1 cellular context compared by ENCODE assay signal in the genomic region with DNA sequence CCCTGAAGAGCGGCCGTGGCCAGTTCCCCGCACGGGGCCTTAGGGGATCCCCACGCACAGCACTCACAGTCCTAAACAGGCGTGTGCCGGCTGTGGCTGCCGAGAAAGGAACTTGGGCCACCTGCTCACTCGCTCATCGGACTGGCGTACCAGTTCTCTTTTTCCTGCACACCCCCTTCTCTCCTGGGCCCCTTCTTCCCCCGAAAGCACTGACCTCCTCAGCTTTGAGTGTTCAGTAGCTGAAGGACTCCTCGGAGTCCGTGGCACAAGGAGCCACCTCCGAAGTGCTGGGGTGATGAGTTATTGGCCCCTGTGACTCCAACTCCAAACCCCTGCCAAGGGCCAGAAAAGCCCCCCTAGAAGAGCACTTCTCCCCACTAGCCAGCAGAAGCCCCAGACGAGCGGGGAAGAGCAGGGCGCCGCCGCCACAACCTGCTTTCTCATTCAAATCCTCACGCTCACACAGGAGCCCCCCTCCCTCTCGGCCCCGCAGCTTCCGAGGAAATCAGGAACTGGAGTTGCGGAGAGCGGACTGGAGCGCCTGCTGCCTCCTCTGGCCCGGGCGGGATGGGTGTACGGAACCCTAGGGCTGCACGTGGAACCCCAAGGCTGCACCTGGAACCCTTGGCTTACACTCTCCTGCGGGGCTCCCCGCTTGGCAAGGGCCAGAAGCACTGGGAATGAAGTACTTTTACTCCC.
TF ChIP-seq lines count a peak whose summit lies in the region.

A gene with protein sequence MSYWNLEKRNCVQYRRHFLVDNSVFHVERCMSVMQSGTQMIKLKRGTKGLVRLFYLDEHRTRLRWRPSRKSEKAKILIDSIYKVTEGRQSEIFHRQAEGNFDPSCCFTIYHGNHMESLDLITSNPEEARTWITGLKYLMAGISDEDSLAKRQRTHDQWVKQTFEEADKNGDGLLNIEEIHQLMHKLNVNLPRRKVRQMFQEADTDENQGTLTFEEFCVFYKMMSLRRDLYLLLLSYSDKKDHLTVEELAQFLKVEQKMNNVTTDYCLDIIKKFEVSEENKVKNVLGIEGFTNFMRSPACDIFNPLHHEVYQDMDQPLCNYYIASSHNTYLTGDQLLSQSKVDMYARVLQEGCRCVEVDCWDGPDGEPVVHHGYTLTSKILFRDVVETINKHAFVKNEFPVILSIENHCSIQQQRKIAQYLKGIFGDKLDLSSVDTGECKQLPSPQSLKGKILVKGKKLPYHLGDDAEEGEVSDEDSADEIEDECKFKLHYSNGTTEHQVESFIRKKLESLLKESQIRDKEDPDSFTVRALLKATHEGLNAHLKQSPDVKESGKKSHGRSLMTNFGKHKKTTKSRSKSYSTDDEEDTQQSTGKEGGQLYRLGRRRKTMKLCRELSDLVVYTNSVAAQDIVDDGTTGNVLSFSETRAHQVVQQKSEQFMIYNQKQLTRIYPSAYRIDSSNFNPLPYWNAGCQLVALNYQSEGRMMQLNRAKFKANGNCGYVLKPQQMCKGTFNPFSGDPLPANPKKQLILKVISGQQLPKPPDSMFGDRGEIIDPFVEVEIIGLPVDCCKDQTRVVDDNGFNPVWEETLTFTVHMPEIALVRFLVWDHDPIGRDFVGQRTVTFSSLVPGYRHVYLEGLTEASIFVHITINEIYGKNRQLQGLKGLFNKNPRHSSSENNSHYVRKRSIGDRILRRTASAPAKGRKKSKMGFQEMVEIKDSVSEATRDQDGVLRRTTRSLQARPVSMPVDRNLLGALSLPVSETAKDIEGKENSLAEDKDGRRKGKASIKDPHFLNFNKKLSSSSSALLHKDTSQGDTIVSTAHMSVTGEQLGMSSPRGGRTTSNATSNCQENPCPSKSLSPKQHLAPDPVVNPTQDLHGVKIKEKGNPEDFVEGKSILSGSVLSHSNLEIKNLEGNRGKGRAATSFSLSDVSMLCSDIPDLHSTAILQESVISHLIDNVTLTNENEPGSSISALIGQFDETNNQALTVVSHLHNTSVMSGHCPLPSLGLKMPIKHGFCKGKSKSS (N-terminal part only) (minus strand): TSS at position 446 of the 699 bp plus-strand sequence. CDS start 40,847 bp downstream, outside the sequence.

TF ChIP-seq in K562, 482 proteins besides CTCF, POLR2A, EP300 and RAD21 (continued from another document and continues in another):
- TF ChIP-seq, protein P1, sequence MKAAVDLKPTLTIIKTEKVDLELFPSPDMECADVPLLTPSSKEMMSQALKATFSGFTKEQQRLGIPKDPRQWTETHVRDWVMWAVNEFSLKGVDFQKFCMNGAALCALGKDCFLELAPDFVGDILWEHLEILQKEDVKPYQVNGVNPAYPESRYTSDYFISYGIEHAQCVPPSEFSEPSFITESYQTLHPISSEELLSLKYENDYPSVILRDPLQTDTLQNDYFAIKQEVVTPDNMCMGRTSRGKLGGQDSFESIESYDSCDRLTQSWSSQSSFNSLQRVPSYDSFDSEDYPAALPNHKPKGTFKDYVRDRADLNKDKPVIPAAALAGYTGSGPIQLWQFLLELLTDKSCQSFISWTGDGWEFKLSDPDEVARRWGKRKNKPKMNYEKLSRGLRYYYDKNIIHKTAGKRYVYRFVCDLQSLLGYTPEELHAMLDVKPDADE (conservative IDR thresholded peaks at IDR 0.05; ENCODE audit: control insufficient read depth, low read depth, low read length): no peak
- TF ChIP-seq RAD51 (IDR thresholded peaks at IDR 0.05; ENCODE audit: borderline replicate concordance, low read depth) (no peak), ZNF589 (CRISPR knock-in tag; IDR thresholded peaks at IDR 0.05; ENCODE audit: low read depth) (no peak), BRD4 (IDR thresholded peaks at IDR 0.05) (no peak), CHD1 (IDR thresholded peaks at IDR 0.05; ENCODE audit: low read length) (no peak), CBFA2T3 (IDR thresholded peaks at IDR 0.05) (no peak), SMAD4 (CRISPR knock-in tag; conservative IDR thresholded peaks at IDR 0.05) (peak; percentile 21; the same call in 1 of the 2 replicates), MAFF (IDR thresholded peaks at IDR 0.05; ENCODE audit: low read length) (no peak), HNRNPLL (IDR thresholded peaks at IDR 0.05; ENCODE audit: low read depth, low read length, poor library complexity, severe bottlenecking) (no peak), NFIX (CRISPR knock-in tag; IDR thresholded peaks at IDR 0.05; ENCODE audit: low read depth) (no peak), TCF7L2 (IDR thresholded peaks at IDR 0.05; ENCODE audit: low read depth, low read length) (no peak), CHD4 (IDR thresholded peaks at IDR 0.05; ENCODE audit: insufficient read depth, insufficient replicate concordance, low read depth, low read length, poor library complexity, severe bottlenecking) (no peak), POLR2B (IDR thresholded peaks at IDR 0.05; ENCODE audit: low read depth, partially characterized antibody) (no peak), ZNF146 (CRISPR knock-in tag; IDR thresholded peaks at IDR 0.05; ENCODE audit: unreplicated experiment) (no peak), ZNF124 (CRISPR knock-in tag; IDR thresholded peaks at IDR 0.05) (no peak)
- TF ChIP-seq, protein P2, sequence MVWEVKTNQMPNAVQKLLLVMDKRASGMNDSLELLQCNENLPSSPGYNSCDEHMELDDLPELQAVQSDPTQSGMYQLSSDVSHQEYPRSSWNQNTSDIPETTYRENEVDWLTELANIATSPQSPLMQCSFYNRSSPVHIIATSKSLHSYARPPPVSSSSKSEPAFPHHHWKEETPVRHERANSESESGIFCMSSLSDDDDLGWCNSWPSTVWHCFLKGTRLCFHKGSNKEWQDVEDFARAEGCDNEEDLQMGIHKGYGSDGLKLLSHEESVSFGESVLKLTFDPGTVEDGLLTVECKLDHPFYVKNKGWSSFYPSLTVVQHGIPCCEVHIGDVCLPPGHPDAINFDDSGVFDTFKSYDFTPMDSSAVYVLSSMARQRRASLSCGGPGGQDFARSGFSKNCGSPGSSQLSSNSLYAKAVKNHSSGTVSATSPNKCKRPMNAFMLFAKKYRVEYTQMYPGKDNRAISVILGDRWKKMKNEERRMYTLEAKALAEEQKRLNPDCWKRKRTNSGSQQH (CRISPR knock-in tag; IDR thresholded peaks at IDR 0.05): no peak
- TF ChIP-seq, protein P3, sequence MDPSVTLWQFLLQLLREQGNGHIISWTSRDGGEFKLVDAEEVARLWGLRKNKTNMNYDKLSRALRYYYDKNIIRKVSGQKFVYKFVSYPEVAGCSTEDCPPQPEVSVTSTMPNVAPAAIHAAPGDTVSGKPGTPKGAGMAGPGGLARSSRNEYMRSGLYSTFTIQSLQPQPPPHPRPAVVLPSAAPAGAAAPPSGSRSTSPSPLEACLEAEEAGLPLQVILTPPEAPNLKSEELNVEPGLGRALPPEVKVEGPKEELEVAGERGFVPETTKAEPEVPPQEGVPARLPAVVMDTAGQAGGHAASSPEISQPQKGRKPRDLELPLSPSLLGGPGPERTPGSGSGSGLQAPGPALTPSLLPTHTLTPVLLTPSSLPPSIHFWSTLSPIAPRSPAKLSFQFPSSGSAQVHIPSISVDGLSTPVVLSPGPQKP (CRISPR knock-in tag; IDR thresholded peaks at IDR 0.05): no peak
- TF ChIP-seq, protein P4, sequence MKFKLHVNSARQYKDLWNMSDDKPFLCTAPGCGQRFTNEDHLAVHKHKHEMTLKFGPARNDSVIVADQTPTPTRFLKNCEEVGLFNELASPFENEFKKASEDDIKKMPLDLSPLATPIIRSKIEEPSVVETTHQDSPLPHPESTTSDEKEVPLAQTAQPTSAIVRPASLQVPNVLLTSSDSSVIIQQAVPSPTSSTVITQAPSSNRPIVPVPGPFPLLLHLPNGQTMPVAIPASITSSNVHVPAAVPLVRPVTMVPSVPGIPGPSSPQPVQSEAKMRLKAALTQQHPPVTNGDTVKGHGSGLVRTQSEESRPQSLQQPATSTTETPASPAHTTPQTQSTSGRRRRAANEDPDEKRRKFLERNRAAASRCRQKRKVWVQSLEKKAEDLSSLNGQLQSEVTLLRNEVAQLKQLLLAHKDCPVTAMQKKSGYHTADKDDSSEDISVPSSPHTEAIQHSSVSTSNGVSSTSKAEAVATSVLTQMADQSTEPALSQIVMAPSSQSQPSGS (CRISPR knock-in tag; IDR thresholded peaks at IDR 0.05): no peak
- TF ChIP-seq, protein P5, sequence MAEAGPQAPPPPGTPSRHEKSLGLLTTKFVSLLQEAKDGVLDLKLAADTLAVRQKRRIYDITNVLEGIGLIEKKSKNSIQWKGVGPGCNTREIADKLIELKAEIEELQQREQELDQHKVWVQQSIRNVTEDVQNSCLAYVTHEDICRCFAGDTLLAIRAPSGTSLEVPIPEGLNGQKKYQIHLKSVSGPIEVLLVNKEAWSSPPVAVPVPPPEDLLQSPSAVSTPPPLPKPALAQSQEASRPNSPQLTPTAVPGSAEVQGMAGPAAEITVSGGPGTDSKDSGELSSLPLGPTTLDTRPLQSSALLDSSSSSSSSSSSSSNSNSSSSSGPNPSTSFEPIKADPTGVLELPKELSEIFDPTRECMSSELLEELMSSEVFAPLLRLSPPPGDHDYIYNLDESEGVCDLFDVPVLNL (CRISPR knock-in tag; IDR thresholded peaks at IDR 0.05; ENCODE audit: low read depth): no peak
- TF ChIP-seq, protein P6, sequence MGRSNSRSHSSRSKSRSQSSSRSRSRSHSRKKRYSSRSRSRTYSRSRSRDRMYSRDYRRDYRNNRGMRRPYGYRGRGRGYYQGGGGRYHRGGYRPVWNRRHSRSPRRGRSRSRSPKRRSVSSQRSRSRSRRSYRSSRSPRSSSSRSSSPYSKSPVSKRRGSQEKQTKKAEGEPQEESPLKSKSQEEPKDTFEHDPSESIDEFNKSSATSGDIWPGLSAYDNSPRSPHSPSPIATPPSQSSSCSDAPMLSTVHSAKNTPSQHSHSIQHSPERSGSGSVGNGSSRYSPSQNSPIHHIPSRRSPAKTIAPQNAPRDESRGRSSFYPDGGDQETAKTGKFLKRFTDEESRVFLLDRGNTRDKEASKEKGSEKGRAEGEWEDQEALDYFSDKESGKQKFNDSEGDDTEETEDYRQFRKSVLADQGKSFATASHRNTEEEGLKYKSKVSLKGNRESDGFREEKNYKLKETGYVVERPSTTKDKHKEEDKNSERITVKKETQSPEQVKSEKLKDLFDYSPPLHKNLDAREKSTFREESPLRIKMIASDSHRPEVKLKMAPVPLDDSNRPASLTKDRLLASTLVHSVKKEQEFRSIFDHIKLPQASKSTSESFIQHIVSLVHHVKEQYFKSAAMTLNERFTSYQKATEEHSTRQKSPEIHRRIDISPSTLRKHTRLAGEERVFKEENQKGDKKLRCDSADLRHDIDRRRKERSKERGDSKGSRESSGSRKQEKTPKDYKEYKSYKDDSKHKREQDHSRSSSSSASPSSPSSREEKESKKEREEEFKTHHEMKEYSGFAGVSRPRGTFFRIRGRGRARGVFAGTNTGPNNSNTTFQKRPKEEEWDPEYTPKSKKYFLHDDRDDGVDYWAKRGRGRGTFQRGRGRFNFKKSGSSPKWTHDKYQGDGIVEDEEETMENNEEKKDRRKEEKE (IDR thresholded peaks at IDR 0.05; ENCODE audit: borderline replicate concordance in 1 of 2, control insufficient read depth in 1 of 2, low read depth in 2 of 2, low read length in 1 of 2): no peak
- TF ChIP-seq, protein P7, sequence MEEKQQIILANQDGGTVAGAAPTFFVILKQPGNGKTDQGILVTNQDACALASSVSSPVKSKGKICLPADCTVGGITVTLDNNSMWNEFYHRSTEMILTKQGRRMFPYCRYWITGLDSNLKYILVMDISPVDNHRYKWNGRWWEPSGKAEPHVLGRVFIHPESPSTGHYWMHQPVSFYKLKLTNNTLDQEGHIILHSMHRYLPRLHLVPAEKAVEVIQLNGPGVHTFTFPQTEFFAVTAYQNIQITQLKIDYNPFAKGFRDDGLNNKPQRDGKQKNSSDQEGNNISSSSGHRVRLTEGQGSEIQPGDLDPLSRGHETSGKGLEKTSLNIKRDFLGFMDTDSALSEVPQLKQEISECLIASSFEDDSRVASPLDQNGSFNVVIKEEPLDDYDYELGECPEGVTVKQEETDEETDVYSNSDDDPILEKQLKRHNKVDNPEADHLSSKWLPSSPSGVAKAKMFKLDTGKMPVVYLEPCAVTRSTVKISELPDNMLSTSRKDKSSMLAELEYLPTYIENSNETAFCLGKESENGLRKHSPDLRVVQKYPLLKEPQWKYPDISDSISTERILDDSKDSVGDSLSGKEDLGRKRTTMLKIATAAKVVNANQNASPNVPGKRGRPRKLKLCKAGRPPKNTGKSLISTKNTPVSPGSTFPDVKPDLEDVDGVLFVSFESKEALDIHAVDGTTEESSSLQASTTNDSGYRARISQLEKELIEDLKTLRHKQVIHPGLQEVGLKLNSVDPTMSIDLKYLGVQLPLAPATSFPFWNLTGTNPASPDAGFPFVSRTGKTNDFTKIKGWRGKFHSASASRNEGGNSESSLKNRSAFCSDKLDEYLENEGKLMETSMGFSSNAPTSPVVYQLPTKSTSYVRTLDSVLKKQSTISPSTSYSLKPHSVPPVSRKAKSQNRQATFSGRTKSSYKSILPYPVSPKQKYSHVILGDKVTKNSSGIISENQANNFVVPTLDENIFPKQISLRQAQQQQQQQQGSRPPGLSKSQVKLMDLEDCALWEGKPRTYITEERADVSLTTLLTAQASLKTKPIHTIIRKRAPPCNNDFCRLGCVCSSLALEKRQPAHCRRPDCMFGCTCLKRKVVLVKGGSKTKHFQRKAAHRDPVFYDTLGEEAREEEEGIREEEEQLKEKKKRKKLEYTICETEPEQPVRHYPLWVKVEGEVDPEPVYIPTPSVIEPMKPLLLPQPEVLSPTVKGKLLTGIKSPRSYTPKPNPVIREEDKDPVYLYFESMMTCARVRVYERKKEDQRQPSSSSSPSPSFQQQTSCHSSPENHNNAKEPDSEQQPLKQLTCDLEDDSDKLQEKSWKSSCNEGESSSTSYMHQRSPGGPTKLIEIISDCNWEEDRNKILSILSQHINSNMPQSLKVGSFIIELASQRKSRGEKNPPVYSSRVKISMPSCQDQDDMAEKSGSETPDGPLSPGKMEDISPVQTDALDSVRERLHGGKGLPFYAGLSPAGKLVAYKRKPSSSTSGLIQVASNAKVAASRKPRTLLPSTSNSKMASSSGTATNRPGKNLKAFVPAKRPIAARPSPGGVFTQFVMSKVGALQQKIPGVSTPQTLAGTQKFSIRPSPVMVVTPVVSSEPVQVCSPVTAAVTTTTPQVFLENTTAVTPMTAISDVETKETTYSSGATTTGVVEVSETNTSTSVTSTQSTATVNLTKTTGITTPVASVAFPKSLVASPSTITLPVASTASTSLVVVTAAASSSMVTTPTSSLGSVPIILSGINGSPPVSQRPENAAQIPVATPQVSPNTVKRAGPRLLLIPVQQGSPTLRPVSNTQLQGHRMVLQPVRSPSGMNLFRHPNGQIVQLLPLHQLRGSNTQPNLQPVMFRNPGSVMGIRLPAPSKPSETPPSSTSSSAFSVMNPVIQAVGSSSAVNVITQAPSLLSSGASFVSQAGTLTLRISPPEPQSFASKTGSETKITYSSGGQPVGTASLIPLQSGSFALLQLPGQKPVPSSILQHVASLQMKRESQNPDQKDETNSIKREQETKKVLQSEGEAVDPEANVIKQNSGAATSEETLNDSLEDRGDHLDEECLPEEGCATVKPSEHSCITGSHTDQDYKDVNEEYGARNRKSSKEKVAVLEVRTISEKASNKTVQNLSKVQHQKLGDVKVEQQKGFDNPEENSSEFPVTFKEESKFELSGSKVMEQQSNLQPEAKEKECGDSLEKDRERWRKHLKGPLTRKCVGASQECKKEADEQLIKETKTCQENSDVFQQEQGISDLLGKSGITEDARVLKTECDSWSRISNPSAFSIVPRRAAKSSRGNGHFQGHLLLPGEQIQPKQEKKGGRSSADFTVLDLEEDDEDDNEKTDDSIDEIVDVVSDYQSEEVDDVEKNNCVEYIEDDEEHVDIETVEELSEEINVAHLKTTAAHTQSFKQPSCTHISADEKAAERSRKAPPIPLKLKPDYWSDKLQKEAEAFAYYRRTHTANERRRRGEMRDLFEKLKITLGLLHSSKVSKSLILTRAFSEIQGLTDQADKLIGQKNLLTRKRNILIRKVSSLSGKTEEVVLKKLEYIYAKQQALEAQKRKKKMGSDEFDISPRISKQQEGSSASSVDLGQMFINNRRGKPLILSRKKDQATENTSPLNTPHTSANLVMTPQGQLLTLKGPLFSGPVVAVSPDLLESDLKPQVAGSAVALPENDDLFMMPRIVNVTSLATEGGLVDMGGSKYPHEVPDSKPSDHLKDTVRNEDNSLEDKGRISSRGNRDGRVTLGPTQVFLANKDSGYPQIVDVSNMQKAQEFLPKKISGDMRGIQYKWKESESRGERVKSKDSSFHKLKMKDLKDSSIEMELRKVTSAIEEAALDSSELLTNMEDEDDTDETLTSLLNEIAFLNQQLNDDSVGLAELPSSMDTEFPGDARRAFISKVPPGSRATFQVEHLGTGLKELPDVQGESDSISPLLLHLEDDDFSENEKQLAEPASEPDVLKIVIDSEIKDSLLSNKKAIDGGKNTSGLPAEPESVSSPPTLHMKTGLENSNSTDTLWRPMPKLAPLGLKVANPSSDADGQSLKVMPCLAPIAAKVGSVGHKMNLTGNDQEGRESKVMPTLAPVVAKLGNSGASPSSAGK (IDR thresholded peaks at IDR 0.05): peak; percentile 26; the same call in 1 of the 2 replicates
